23 cellular contexts compared by ENCODE assay signal in the genomic region with DNA sequence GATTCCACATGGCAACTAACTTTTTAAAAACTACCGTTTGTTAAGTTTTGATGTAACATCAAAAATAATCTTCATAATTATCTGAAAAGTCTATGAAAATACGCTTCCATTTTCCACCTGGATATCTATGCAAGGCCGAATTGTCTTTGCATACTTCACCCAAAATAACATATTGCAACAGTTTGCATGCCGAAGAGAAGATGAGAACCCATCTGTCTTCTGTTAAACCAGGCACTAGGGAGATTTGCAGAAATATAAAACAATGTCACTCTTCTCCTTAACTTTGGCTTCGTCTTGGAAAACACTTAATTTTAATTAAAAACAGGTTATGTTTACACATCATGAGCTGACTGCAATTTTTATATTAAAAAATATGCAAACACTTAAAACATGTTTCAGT.
"Had no signal": no experiment of that assay in that cellular context is flagged by ENCODE, and none has a peak within 500 bp of the region (broad histone marks: within the 10 kb centered on the region; RNA-seq: fewer than 3 reads in every experiment).

No MANE protein-coding gene starts in this region.

- DNase-seq: colonic mucosa; effector CD8-positive, alpha-beta T cell; endodermal cell; esophagus squamous epithelium; foreskin fibroblast; gastrocnemius medialis; heart left ventricle; kidney; natural killer cell; occipital lobe; ovary; posterior cingulate gyrus; psoas muscle; right cardiac atrium; spleen; stimulated activated CD4-positive, alpha-beta T cell treated with anti-CD3 and anti-CD28 coated beads, Interleukin-4, amount 100 ng/mL, for 4 hours; stimulated activated naive CD8-positive, alpha-beta T cell treated with anti-CD3 and anti-CD28 coated beads, Interleukin-15, Interleukin-2, amounts not matched to agents 100 U/mL and 50 U/mL, for 24 hours; upper lobe of left lung had no signal

- H3K9me3 ChIP-seq: colonic mucosa, esophagus squamous epithelium, gastrocnemius medialis, heart left ventricle, ovary, psoas muscle, spleen, thoracic aorta, tibial nerve, upper lobe of left lung had no signal

- H3K36me3 ChIP-seq: colonic mucosa, esophagus squamous epithelium, gastrocnemius medialis, heart left ventricle, ovary, spleen, thoracic aorta, tibial nerve, upper lobe of left lung had no signal

- H3K4me3 ChIP-seq: colonic mucosa, esophagus squamous epithelium, gastrocnemius medialis, heart left ventricle, hepatocyte, lung, ovary, psoas muscle, skin epidermis, spleen, thoracic aorta, tibial nerve, upper lobe of left lung had no signal

- H3K4me2 ChIP-seq: hepatocyte had no signal

- H3K27ac ChIP-seq: colonic mucosa, gastrocnemius medialis, heart left ventricle, hepatocyte, ovary, psoas muscle, spleen, thoracic aorta, tibial nerve, upper lobe of left lung had no signal

- H3K4me1 ChIP-seq: colonic mucosa, gastrocnemius medialis, psoas muscle had no signal

- H3K79me2 ChIP-seq: hepatocyte had no signal

- H2AFZ ChIP-seq: hepatocyte had no signal

- H3K27me3 ChIP-seq: colonic mucosa, gastrocnemius medialis, hepatocyte, ovary, tibial nerve, upper lobe of left lung had no signal
